Comparison of ENCODE assay signal across 9 cellular contexts in genomic region chr7:17301491-17302101, GRCh38. TPM values are rescaled to one million over a fixed set of nuclear protein-coding genes. Genes with fewer than 3 reads are reported as not detected.
A peak's percentile ranks its signal among the peaks of the same experiment; 100 is the strongest.
DNase-seq lines count a peak whose midpoint lies in the region; ATAC-seq and TF ChIP-seq lines count a peak whose summit lies in the region.
"Had no signal": no experiment of that assay in that cellular context is flagged by ENCODE, and none has a peak within 500 bp of the region (broad histone marks: within the 10 kb centered on the region; RNA-seq: fewer than 3 reads in every experiment).

No MANE protein-coding gene starts in this region.

- H3K4me1 ChIP-seq in lower lobe of right lung (peaks cover 60% of the 10 kb centered on the region), aorta (ENCODE audit: control insufficient read depth in 1 of 2, insufficient read depth in 2 of 2, low read length in 2 of 2) (peaks cover 3 to 6% of the 10 kb centered on the region in 2 donors)

- H3K4me3 ChIP-seq in AG04449 (ENCODE audit: low read depth, low read length) (no peak overlapping the region; the same call in 1 of the 2 replicates), GM12875 (ENCODE audit: low read depth, low read length) (no peak overlapping the region), lower lobe of right lung (peak overlapping the region; percentile 90), aorta (ENCODE audit: low read length in 2 of 2) (peak overlapping the region in 1 of 2 donors; percentile 88)
- H3K4me3 ChIP-seq: mucosa of descending colon had no signal

- intact Hi-C loops in lower lobe of right lung (cut with DNase I), result loop anchor here (2.0 kb wide), 1 partner anchor 319 kb away; no protein-coding TSS in a partner anchor
- intact Hi-C loops in aorta (cut with DNase I), result loop anchor here (5.0 to 10.0 kb wide), 2 partner anchors 221 to 317 kb away; no protein-coding TSS in a partner anchor

- DNase-seq in AG04449 (ENCODE audit: low read depth, low spot score) (no peak), SHP77 treated with DMSO at 0.1 percent for 48 hours (lab: John Stamatoyannopoulos, UW) (peak; percentile 37), lower lobe of right lung (no peak), aorta (no peak)
- DNase-seq in stimulated activated naive CD8-positive, alpha-beta T cell treated with anti-CD3 and anti-CD28 coated beads, Interleukin-15, amount 100 ng/mL, for 72 hours, result no peak

- peaks cover 31% of the 10 kb centered on the region for H3K27me3 Mint-ChIP-seq in brain
- H3K27me3 Mint-ChIP-seq in stimulated activated naive CD8-positive, alpha-beta T cell treated with anti-CD3 and anti-CD28 coated beads, Interleukin-15, amount 100 ng/mL, for 72 hours, result no peaks in the 10 kb centered on the region
- H3K27me3 Mint-ChIP-seq in stimulated activated memory B cell treated with anti-CD40 and anti-IgM and Interleukin-4, amounts not matched to agents 10 μg/mL and 1 μg/mL and 100 μg/mL, for 72 hours, result no peaks in the 10 kb centered on the region

- no peaks in the 10 kb centered on the region for H3K27me3 ChIP-seq in lower lobe of right lung (ENCODE audit: low read depth)
- peaks cover 0 to 2% of the 10 kb centered on the region in 2 donors for H3K27me3 ChIP-seq in aorta (ENCODE audit: control insufficient read depth in 1 of 2, insufficient read depth in 2 of 2, low read length in 1 of 2)

- peaks cover 0 to 3% (median 2%) of the 10 kb centered on the region in 5 experiments for H3K9me3 Mint-ChIP-seq in brain
- H3K9me3 Mint-ChIP-seq in stimulated activated naive CD8-positive, alpha-beta T cell treated with anti-CD3 and anti-CD28 coated beads, Interleukin-15, amount 100 ng/mL, for 72 hours, result no peaks in the 10 kb centered on the region
- H3K9me3 Mint-ChIP-seq in stimulated activated memory B cell treated with anti-CD40 and anti-IgM and Interleukin-4, amounts not matched to agents 10 μg/mL and 1 μg/mL and 100 μg/mL, for 72 hours, result peaks cover 6% of the 10 kb centered on the region

- TF ChIP-seq CTCF in AG04449 (IDR thresholded peaks at IDR 0.05; ENCODE audit: insufficient read depth, low read length, missing control alignments), result peak; percentile 13
- peak; percentile 19; the same call in 1 of the 2 replicates for TF ChIP-seq CTCF in GM12875 (IDR thresholded peaks at IDR 0.05; ENCODE audit: borderline replicate concordance, insufficient read depth, low read depth, low read length)
- TF ChIP-seq CTCF in brain (conservative IDR thresholded peaks at IDR 0.05), result peak; percentile 60 to 72
- peak; percentile 64 for TF ChIP-seq CTCF in lower lobe of right lung (IDR thresholded peaks at IDR 0.05)

- H3K4me1 Mint-ChIP-seq in brain, result peaks cover 31% of the 10 kb centered on the region
- peaks cover 22% of the 10 kb centered on the region for H3K4me1 Mint-ChIP-seq in stimulated activated naive CD8-positive, alpha-beta T cell treated with anti-CD3 and anti-CD28 coated beads, Interleukin-15, amount 100 ng/mL, for 72 hours
- peaks cover 43% of the 10 kb centered on the region for H3K4me1 Mint-ChIP-seq in stimulated activated memory B cell treated with anti-CD40 and anti-IgM and Interleukin-4, amounts not matched to agents 10 μg/mL and 1 μg/mL and 100 μg/mL, for 72 hours

- ATAC-seq in lower lobe of right lung (no peak), aorta (ENCODE audit: low FRiP score) (no peak)
- ATAC-seq in stimulated activated naive CD8-positive, alpha-beta T cell treated with anti-CD3 and anti-CD28 coated beads, Interleukin-15, amount 100 ng/mL, for 72 hours, result no peak
- no peak for ATAC-seq in stimulated activated memory B cell treated with anti-CD40 and anti-IgM and Interleukin-4, amounts not matched to agents 10 μg/mL and 1 μg/mL and 100 μg/mL, for 72 hours
- ATAC-seq: mucosa of descending colon had no signal

- H3K27ac ChIP-seq in lower lobe of right lung, result peak overlapping the region; percentile 99
- no peak overlapping the region for H3K27ac ChIP-seq in aorta (ENCODE audit: low read depth in 1 of 2, low read length in 2 of 2)

- H3K36me3 Mint-ChIP-seq in brain, result no peaks in the 10 kb centered on the region
- H3K36me3 Mint-ChIP-seq in stimulated activated memory B cell treated with anti-CD40 and anti-IgM and Interleukin-4, amounts not matched to agents 10 μg/mL and 1 μg/mL and 100 μg/mL, for 72 hours, result peaks cover 7% of the 10 kb centered on the region

- H3K9me3 ChIP-seq in lower lobe of right lung (no peaks in the 10 kb centered on the region), aorta (ENCODE audit: control insufficient read depth, low read length) (no peaks in the 10 kb centered on the region)
- H3K9me3 ChIP-seq: mucosa of descending colon had no signal

- WGBS in aorta, 2 donors, result 19 to 22% methylated on average over 2 of the region's 2 CpGs

- H3K27ac Mint-ChIP-seq in brain, result no peak overlapping the region
- no peak overlapping the region for H3K27ac Mint-ChIP-seq in stimulated activated naive CD8-positive, alpha-beta T cell treated with anti-CD3 and anti-CD28 coated beads, Interleukin-15, amount 100 ng/mL, for 72 hours
- no peak overlapping the region for H3K27ac Mint-ChIP-seq in stimulated activated memory B cell treated with anti-CD40 and anti-IgM and Interleukin-4, amounts not matched to agents 10 μg/mL and 1 μg/mL and 100 μg/mL, for 72 hours

- POLR2A ChIA-PET in AG04449 (lab: Yijun Ruan, JAX), result no interaction called here

- CTCF ChIA-PET in AG04449 (lab: Yijun Ruan, JAX), result interaction anchor here (0.7 to 3.1 kb wide), 31 partner anchors 9 to 384 kb away, joined by 3 to 27 read pairs (median 4); no protein-coding TSS in a partner anchor

- no peaks in the 10 kb centered on the region for H3K36me3 ChIP-seq in lower lobe of right lung
- no peaks in the 10 kb centered on the region for H3K36me3 ChIP-seq in aorta (ENCODE audit: control insufficient read depth in 1 of 2, insufficient read depth in 2 of 2, low read length in 1 of 2)

- peak overlapping the region in 3 of 5 experiments; percentile 26 to 58 (median 35) for H3K4me3 Mint-ChIP-seq in brain
- H3K4me3 Mint-ChIP-seq in stimulated activated naive CD8-positive, alpha-beta T cell treated with anti-CD3 and anti-CD28 coated beads, Interleukin-15, amount 100 ng/mL, for 72 hours, result peak overlapping the region; percentile 48 to 96
- H3K4me3 Mint-ChIP-seq in stimulated activated memory B cell treated with anti-CD40 and anti-IgM and Interleukin-4, amounts not matched to agents 10 μg/mL and 1 μg/mL and 100 μg/mL, for 72 hours, result no peak overlapping the region

RNA-seq across cellular contexts. Expression of gene AHR, which starts 3.1 kb away (rescaled TPM):
- polyA plus RNA-seq in brain (ENCODE audit: insufficient read depth, low read depth, low replicate concordance), result 1.6 TPM
- 132 TPM for total RNA-seq in lower lobe of right lung
- total RNA-seq in aorta, result 100 to 1,000 TPM in 1 of 2 donors, 10 to 100 TPM in 1; 65.8 to 117 TPM
- 10 to 100 TPM; 16.9 to 36.2 TPM for polyA plus RNA-seq in aorta

Comparison
In these comparisons a context has a peak if more than half of its experiments do, and no peak if none do; other contexts are left out.
1. CTCF ChIP-seq: peak in every context shown above with its lines; median percentile 66 in brain; 64 in lower lobe of right lung; 19 in GM12875; 13 in AG04449.